25 cellular contexts compared by ENCODE assay signal in genomic region chrX:153634832-153635231, GRCh38. TPM values are rescaled to one million over a fixed set of nuclear protein-coding genes. Genes with fewer than 3 reads are reported as not detected.
"Had no signal": no experiment of that assay in that cellular context is flagged by ENCODE, and none has a peak within 500 bp of the region (broad histone marks: within the 10 kb centered on the region; RNA-seq: fewer than 3 reads in every experiment).

No MANE protein-coding gene starts in this region.

- H3K4me1 Mint-ChIP-seq: immature natural killer cell, T-cell had no signal

- H3K4me1 ChIP-seq: neural progenitor cell, right lobe of liver, vagina had no signal

- H3K36me3 Mint-ChIP-seq: neural progenitor cell, type B pancreatic cell had no signal

- H3K9ac ChIP-seq: neural progenitor cell had no signal

- FAIRE-seq: bronchial epithelial cell, endometrium, TTC549 had no signal

- H2AFZ ChIP-seq: neural progenitor cell had no signal

- H3K27ac Mint-ChIP-seq: immature natural killer cell; memory B cell; T-cell; T-helper 2 cell treated with Interferon-gamma antibody and Interleukin-4, amounts not matched to agents 5 μg/mL and 100 μg/mL, for 36 hours; type B pancreatic cell had no signal

- DNase-seq: activated CD4-positive, alpha-beta T cell treated with anti-CD3 and anti-CD28 coated beads, Interleukin-2, amount 50 U/mL, for 48 hours; activated naive CD4-positive, alpha-beta T cell treated with Interleukin-2 at 50 U/mL for 16 hours; activated T-cell treated with anti-CD3 and anti-CD28 coated beads, Interleukin-2, amount 50 U/mL, for 48 hours; amygdala; immature natural killer cell; kidney glomerular epithelial cell; mucosa of descending colon; stimulated activated CD4-positive, alpha-beta T cell treated with anti-CD3 and anti-CD28 coated beads, Interleukin-4, amount 100 ng/mL, for 1 hour; stimulated activated naive CD4-positive, alpha-beta T cell treated with Interleukin-2 at 50 U/mL for 16 hours; T-cell had no signal

- H3K27me3 ChIP-seq: right lobe of liver, vagina had no signal

- H3K4me3 Mint-ChIP-seq: immature natural killer cell; memory B cell; neural progenitor cell; T-cell; T-helper 2 cell treated with Interferon-gamma antibody and Interleukin-4, amounts not matched to agents 5 μg/mL and 100 μg/mL, for 36 hours; type B pancreatic cell had no signal

- H3K4me3 ChIP-seq: mucosa of descending colon, neural progenitor cell, right lobe of liver, smooth muscle cell, thoracic aorta, vagina had no signal

- H3K27ac ChIP-seq: neural progenitor cell, right lobe of liver, thoracic aorta, vagina had no signal

- H3K27me3 Mint-ChIP-seq: type B pancreatic cell had no signal

- H3K4me2 ChIP-seq: neural progenitor cell, smooth muscle cell had no signal

- ATAC-seq: mucosa of descending colon, T-cell had no signal

- H3K9me3 Mint-ChIP-seq: T-helper 2 cell treated with Interferon-gamma antibody and Interleukin-4, amounts not matched to agents 5 μg/mL and 100 μg/mL, for 36 hours had no signal

- H3K9me3 ChIP-seq: mucosa of descending colon, right lobe of liver, thoracic aorta, vagina had no signal

- H3K36me3 ChIP-seq: neural progenitor cell, right lobe of liver, thoracic aorta, vagina had no signal

RNA-seq across cellular contexts. Expression of gene DUSP9, which starts 12.2 kb away (rescaled TPM):
- total RNA-seq: fibroblast of villous mesenchyme, mucosa of descending colon, thoracic aorta had no signal
- polyA plus RNA-seq: immature natural killer cell had no signal

RNA-seq across cellular contexts. Expression of gene PNCK, which starts 38.8 kb away (rescaled TPM):
- total RNA-seq: activated CD8-positive, alpha-beta memory T cell treated with anti-CD3 and anti-CD28 coated beads for 36 hours; glomerular endothelial cell; pulmonary artery endothelial cell had no signal
- polyA plus RNA-seq: immature natural killer cell had no signal
